8 cellular contexts compared by ENCODE assay signal in the genomic region with DNA sequence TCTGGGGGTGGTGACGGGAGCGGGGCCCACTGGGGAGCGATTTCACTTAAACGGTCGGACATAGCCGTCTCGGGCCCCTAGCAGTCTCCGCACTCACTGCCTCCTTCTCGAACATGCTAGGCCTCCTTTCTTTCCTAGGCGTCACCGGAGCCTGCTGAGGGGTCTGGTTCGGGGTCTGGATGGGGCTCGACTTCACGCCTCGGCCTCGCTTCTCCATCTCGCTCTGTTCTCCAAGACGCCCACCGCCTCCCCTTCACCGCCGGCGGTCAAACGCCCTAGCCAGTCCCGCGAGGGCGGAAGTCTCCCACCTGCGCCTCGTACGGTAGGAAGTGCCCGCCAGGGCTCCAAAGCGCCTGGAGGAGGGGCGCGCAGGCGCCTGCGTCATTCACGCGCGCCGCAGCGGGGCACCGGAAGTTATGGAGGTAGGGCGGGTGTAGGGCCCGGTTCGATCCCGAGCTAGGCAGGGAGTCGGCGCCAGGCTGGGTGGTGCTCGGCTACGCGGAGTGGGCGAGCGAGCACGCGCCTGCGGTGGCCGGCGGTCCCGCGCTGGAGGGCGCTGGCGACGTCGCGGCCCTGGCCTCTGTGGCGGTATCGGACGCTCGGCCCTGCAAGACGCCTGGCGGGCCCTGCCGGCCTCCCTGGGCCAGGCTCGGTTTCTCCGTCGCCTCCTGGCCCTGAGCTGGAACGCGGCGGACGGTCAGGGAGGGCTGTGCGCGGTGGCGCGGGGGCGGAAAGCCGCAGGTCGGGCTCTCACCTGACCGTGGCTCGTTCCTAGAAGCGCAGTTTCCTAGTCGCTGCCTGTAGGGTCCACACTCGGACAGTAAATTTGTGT. TPM values are rescaled to one million over a fixed set of nuclear protein-coding genes. Genes with fewer than 3 reads are reported as not detected.
DNase-seq lines count a peak whose midpoint lies in the region; ATAC-seq and TF ChIP-seq lines count a peak whose summit lies in the region.

DYNLT2 (minus strand) TSS at position 331 of the 832 bp plus-strand sequence; CDS start at position 217, 114 bp downstream.
ERMARD (plus strand) TSS at position 381 of the 832 bp plus-strand sequence; CDS start at position 417, 36 bp downstream.

- peaks cover 4% of the 10 kb centered on the region for H3K27me3 Mint-ChIP-seq in activated T-helper 1 cell treated with anti-CD3 and anti-CD28 coated beads, Interleukin-12 subunit alpha, Interleukin-12 subunit beta, Interleukin-2, Interleukin-4 antibody, amounts not matched to agents 30 ng/mL and 10 ng/mL and 1 ng/mL, durations not matched to agents 14 hours and 24 hours and 36 hours (ENCODE audit: insufficient read depth)
- peaks cover 0 to 4% (median 0%) of the 10 kb centered on the region in 5 donors for H3K27me3 Mint-ChIP-seq in naive thymus-derived CD4-positive, alpha-beta T cell
- H3K27me3 Mint-ChIP-seq in stimulated activated memory B cell treated with anti-CD40 and anti-IgM and Interleukin-4, amounts not matched to agents 10 μg/mL and 1 μg/mL and 100 μg/mL, for 72 hours: no peaks in the 10 kb centered on the region

- H2AFZ ChIP-seq in GM23248 (peak within 1 kb of the TSS; percentile 88), Karpas-422 (ENCODE audit: low read length) (peak within 1 kb of the TSS; percentile 77; the same call in 1 of the 2 replicates), fibroblast of lung (ENCODE audit: low read length) (peak within 1 kb of the TSS; percentile 84)

- peak within 1 kb of the TSS; percentile 97 for H3K4me2 ChIP-seq in GM23248 (ENCODE audit: unreplicated experiment)
- H3K4me2 ChIP-seq in Karpas-422 (ENCODE audit: low read depth, low read length, poor library complexity, severe bottlenecking): peak within 1 kb of the TSS; percentile 97
- peak within 1 kb of the TSS; percentile 84 for H3K4me2 ChIP-seq in fibroblast of lung (ENCODE audit: extremely low read depth, insufficient read depth, low read length)

- intact Hi-C loops in activated T-helper 1 cell treated with anti-CD3 and anti-CD28 coated beads, Interleukin-12 subunit alpha, Interleukin-12 subunit beta, Interleukin-2, Interleukin-4 antibody, amounts not matched to agents 30 ng/mL and 10 ng/mL and 1 ng/mL, durations not matched to agents 14 hours and 24 hours and 36 hours (cut with micrococcal nuclease): loop anchor here (1.0 to 2.0 kb wide), 8 partner anchors 28 to 833 kb away; partner anchors contain the start of genes C6orf120, FAM120B, PDCD2 and TBP
- intact Hi-C loops in naive thymus-derived CD4-positive, alpha-beta T cell (cut with micrococcal nuclease): loop anchor here (1.0 to 5.0 kb wide), 10 partner anchors 28 to 856 kb away; partner anchors contain the start of genes C6orf120 (in 2 of the 2), FAM120B (in 2 of the 2), PDCD2 (in 2 of the 2) and TBP (in 2 of the 2)

- H3K79me2 ChIP-seq in GM23248 (ENCODE audit: insufficient read depth) (peaks cover 31% of the 10 kb centered on the region), Karpas-422 (ENCODE audit: low read length) (peaks cover 33% of the 10 kb centered on the region), fibroblast of lung (ENCODE audit: control insufficient read depth, insufficient read depth, low read length) (peaks cover 12% of the 10 kb centered on the region)

- peak within 1 kb of the TSS; percentile 86 for H3K4me3 ChIP-seq in GM23248
- peak within 1 kb of the TSS; percentile 78 for H3K4me3 ChIP-seq in Karpas-422 (ENCODE audit: low read length)
- peak within 1 kb of the TSS; percentile 74 to 89 (median 82) for H3K4me3 ChIP-seq in Peyer's patch
- peak within 1 kb of the TSS; percentile 74 to 97 (median 93) for H3K4me3 ChIP-seq in fibroblast of lung (replicated peaks in 1 of 4; ENCODE audit: control extremely low read depth in 1 of 4, insufficient read depth in 1 of 4, low read depth in 3 of 4, low read length in 4 of 4)
- peak within 1 kb of the TSS; percentile 84 for H3K4me3 ChIP-seq in naive thymus-derived CD4-positive, alpha-beta T cell (ENCODE audit: low read length)

- H3K27ac Mint-ChIP-seq in activated T-helper 1 cell treated with anti-CD3 and anti-CD28 coated beads, Interleukin-12 subunit alpha, Interleukin-12 subunit beta, Interleukin-2, Interleukin-4 antibody, amounts not matched to agents 30 ng/mL and 10 ng/mL and 1 ng/mL, durations not matched to agents 14 hours and 24 hours and 36 hours: peak within 1 kb of the TSS; percentile 99
- peak within 1 kb of the TSS; percentile 96 to 100 (median 100) for H3K27ac Mint-ChIP-seq in naive thymus-derived CD4-positive, alpha-beta T cell
- H3K27ac Mint-ChIP-seq in stimulated activated memory B cell treated with anti-CD40 and anti-IgM and Interleukin-4, amounts not matched to agents 10 μg/mL and 1 μg/mL and 100 μg/mL, for 72 hours: peak within 1 kb of the TSS; percentile 99

- H3F3A ChIP-seq in GM23248 (ENCODE audit: insufficient read depth): 0 out of 2 replicates have a peak, but pooled peaks cover 4% of the 10 kb centered on the region

- no peaks in the 10 kb centered on the region for H3K9me2 ChIP-seq in GM23248 (ENCODE audit: insufficient read depth)
- H3K9me2 ChIP-seq in Karpas-422 (replicated peaks; ENCODE audit: insufficient read depth, low read length): no peaks in the 10 kb centered on the region

- TF ChIP-seq CTCF in Peyer's patch (IDR thresholded peaks at IDR 0.05) (peak in 5 of 6 experiments; percentile 22 to 63 (median 53)), fibroblast of lung (conservative IDR thresholded peaks at IDR 0.05 in 1 of 2, IDR thresholded peaks at IDR 0.05 in 1 of 2; ENCODE audit: low read depth in 1 of 2, low read length in 2 of 2) (peak in 1 of 2 donors; percentile 16)

- peaks cover 17% of the 10 kb centered on the region for H3K4me1 ChIP-seq in GM23248 (ENCODE audit: insufficient read depth)
- H3K4me1 ChIP-seq in Karpas-422 (ENCODE audit: low read length): peaks cover 26% of the 10 kb centered on the region
- H3K4me1 ChIP-seq in Peyer's patch: peaks cover 0 to 17% (median 2%) of the 10 kb centered on the region in 4 donors
- peaks cover 3% of the 10 kb centered on the region for H3K4me1 ChIP-seq in fibroblast of lung (ENCODE audit: control insufficient read depth, extremely low read depth, insufficient read depth, low read length)
- H3K4me1 ChIP-seq in naive thymus-derived CD4-positive, alpha-beta T cell (ENCODE audit: control insufficient read depth in 2 of 2, insufficient read depth in 2 of 2, low read length in 2 of 2): peaks cover 17% of the 10 kb centered on the region in 2 donors

- H3K27me3 ChIP-seq in GM23248 (replicated peaks; ENCODE audit: insufficient read depth) (no peaks in the 10 kb centered on the region), Karpas-422 (ENCODE audit: low read length) (no peaks in the 10 kb centered on the region), Peyer's patch (no peaks in the 10 kb centered on the region), fibroblast of lung (ENCODE audit: control insufficient read depth, insufficient read depth, low read length) (no peaks in the 10 kb centered on the region)
- H3K27me3 ChIP-seq in naive thymus-derived CD4-positive, alpha-beta T cell (ENCODE audit: control insufficient read depth in 2 of 2, insufficient read depth in 2 of 2, low read length in 2 of 2): no peaks in the 10 kb centered on the region

- H3K9me3 ChIP-seq in GM23248 (ENCODE audit: low read depth) (no peaks in the 10 kb centered on the region), Karpas-422 (ENCODE audit: low read length) (no peaks in the 10 kb centered on the region), Peyer's patch (no peaks in the 10 kb centered on the region), fibroblast of lung (ENCODE audit: control insufficient read depth, insufficient read depth, low read depth, low read length) (no peaks in the 10 kb centered on the region)
- H3K9me3 ChIP-seq in naive thymus-derived CD4-positive, alpha-beta T cell (ENCODE audit: control insufficient read depth in 2 of 3, low read length in 3 of 3): no peaks in the 10 kb centered on the region

- WGBS in GM23248 (ENCODE audit: low coverage in 1 of 2, low lambda C conversion rate in 2 of 2, missing lambda C conversion rate in 2 of 2), 2 experiments: 1% methylated on average over 76 to 87 of the region's 90 CpGs

- peak; percentile 98 for DNase-seq in Daoy (ENCODE audit: low read depth)
- DNase-seq in GM23248: peak; percentile 97
- DNase-seq in Karpas-422: peak; percentile 98
- peak; percentile 89 to 97 (median 97) for DNase-seq in Peyer's patch
- peak; percentile 93 for DNase-seq in activated T-helper 1 cell treated with anti-CD3 and anti-CD28 coated beads, Interleukin-12 subunit alpha, Interleukin-12 subunit beta, Interleukin-2, Interleukin-4 antibody, amounts not matched to agents 30 ng/mL and 10 ng/mL and 1 ng/mL, durations not matched to agents 14 hours and 24 hours and 36 hours (ENCODE audit: low spot score)
- DNase-seq in fibroblast of lung (ENCODE audit: low read depth in 2 of 2): peak; percentile 93 to 94
- DNase-seq in naive thymus-derived CD4-positive, alpha-beta T cell: peak; percentile 89 to 97 (median 94)

- TF ChIP-seq POLR2A in Peyer's patch (IDR thresholded peaks at IDR 0.05): peak; percentile 79 to 89

- POLR2A ChIA-PET in naive thymus-derived CD4-positive, alpha-beta T cell (lab: Charles Lee): interaction anchor here (0.8 to 6.5 kb wide), 11 partner anchors 14 to 832 kb away, joined by 3 to 97 read pairs (median 4); partner anchors contain the start of genes C6orf120, PDCD2, PHF10 and PSMB1

- no peaks in the 10 kb centered on the region for H4K20me1 ChIP-seq in GM23248 (ENCODE audit: insufficient read depth)
- H4K20me1 ChIP-seq in Karpas-422 (ENCODE audit: insufficient read depth, low read depth, low read length): no peaks in the 10 kb centered on the region; the same call in 1 of the 2 replicates
- no peaks in the 10 kb centered on the region for H4K20me1 ChIP-seq in fibroblast of lung (ENCODE audit: control insufficient read depth, extremely low read depth, insufficient read depth, low read length)

- H3K27ac ChIP-seq in GM23248 (peak within 1 kb of the TSS; percentile 92), Karpas-422 (ENCODE audit: low read length) (peak within 1 kb of the TSS; percentile 62), Peyer's patch (peak within 1 kb of the TSS; percentile 91 to 97 (median 94)), fibroblast of lung (ENCODE audit: insufficient read depth, low read length) (peak within 1 kb of the TSS; percentile 98)
- H3K27ac ChIP-seq in naive thymus-derived CD4-positive, alpha-beta T cell (ENCODE audit: low read depth, low read length): peak within 1 kb of the TSS; percentile 92

- CTCF ChIA-PET in naive thymus-derived CD4-positive, alpha-beta T cell (lab: Charles Lee): interaction anchor here (0.6 kb wide), 1 partner anchor 799 kb away, joined by 3 read pairs; no protein-coding TSS in a partner anchor

- peak; percentile 98 for ATAC-seq in naive thymus-derived CD4-positive, alpha-beta T cell
- ATAC-seq in stimulated activated memory B cell treated with anti-CD40 and anti-IgM and Interleukin-4, amounts not matched to agents 10 μg/mL and 1 μg/mL and 100 μg/mL, for 72 hours: peak; percentile 99

- H3K9me3 Mint-ChIP-seq in activated T-helper 1 cell treated with anti-CD3 and anti-CD28 coated beads, Interleukin-12 subunit alpha, Interleukin-12 subunit beta, Interleukin-2, Interleukin-4 antibody, amounts not matched to agents 30 ng/mL and 10 ng/mL and 1 ng/mL, durations not matched to agents 14 hours and 24 hours and 36 hours: no peaks in the 10 kb centered on the region
- peaks cover 0 to 11% (median 4%) of the 10 kb centered on the region in 11 donors for H3K9me3 Mint-ChIP-seq in naive thymus-derived CD4-positive, alpha-beta T cell
- peaks cover 2% of the 10 kb centered on the region for H3K9me3 Mint-ChIP-seq in stimulated activated memory B cell treated with anti-CD40 and anti-IgM and Interleukin-4, amounts not matched to agents 10 μg/mL and 1 μg/mL and 100 μg/mL, for 72 hours

- H3K36me3 Mint-ChIP-seq in activated T-helper 1 cell treated with anti-CD3 and anti-CD28 coated beads, Interleukin-12 subunit alpha, Interleukin-12 subunit beta, Interleukin-2, Interleukin-4 antibody, amounts not matched to agents 30 ng/mL and 10 ng/mL and 1 ng/mL, durations not matched to agents 14 hours and 24 hours and 36 hours (ENCODE audit: low read depth): peaks cover 16% of the 10 kb centered on the region
- peaks cover under 1 to 18% (median 14%) of the 10 kb centered on the region in 5 donors for H3K36me3 Mint-ChIP-seq in naive thymus-derived CD4-positive, alpha-beta T cell
- peaks cover 25% of the 10 kb centered on the region for H3K36me3 Mint-ChIP-seq in stimulated activated memory B cell treated with anti-CD40 and anti-IgM and Interleukin-4, amounts not matched to agents 10 μg/mL and 1 μg/mL and 100 μg/mL, for 72 hours

- in situ Hi-C loops in GM23248 (cut with MboI): no loop called here

- H3K9ac ChIP-seq in GM23248: peak within 1 kb of the TSS; percentile 97
- peak within 1 kb of the TSS; percentile 90 for H3K9ac ChIP-seq in Karpas-422 (ENCODE audit: low read length)
- H3K9ac ChIP-seq in fibroblast of lung (ENCODE audit: insufficient read depth, low read length): peak within 1 kb of the TSS; percentile 98

- H3K4me1 Mint-ChIP-seq in activated T-helper 1 cell treated with anti-CD3 and anti-CD28 coated beads, Interleukin-12 subunit alpha, Interleukin-12 subunit beta, Interleukin-2, Interleukin-4 antibody, amounts not matched to agents 30 ng/mL and 10 ng/mL and 1 ng/mL, durations not matched to agents 14 hours and 24 hours and 36 hours (ENCODE audit: low read depth): peaks cover 28% of the 10 kb centered on the region
- H3K4me1 Mint-ChIP-seq in naive thymus-derived CD4-positive, alpha-beta T cell: peaks cover 21 to 43% (median 37%) of the 10 kb centered on the region in 7 donors
- H3K4me1 Mint-ChIP-seq in stimulated activated memory B cell treated with anti-CD40 and anti-IgM and Interleukin-4, amounts not matched to agents 10 μg/mL and 1 μg/mL and 100 μg/mL, for 72 hours: peaks cover 36% of the 10 kb centered on the region

- H3K36me3 ChIP-seq in GM23248 (ENCODE audit: low read depth) (0 out of 2 replicates have a peak, but pooled peaks cover 4% of the 10 kb centered on the region), Karpas-422 (ENCODE audit: insufficient read depth, low read length) (peaks cover under 1% of the 10 kb centered on the region), Peyer's patch (peaks cover 0 to 2% (median 0%) of the 10 kb centered on the region in 3 donors), fibroblast of lung (ENCODE audit: control insufficient read depth, insufficient read depth, low read length) (no peaks in the 10 kb centered on the region)
- peaks cover 0 to under 1% (median 0%) of the 10 kb centered on the region in 3 experiments for H3K36me3 ChIP-seq in naive thymus-derived CD4-positive, alpha-beta T cell (ENCODE audit: control insufficient read depth in 2 of 3, insufficient read depth in 3 of 3, low read length in 3 of 3)

- peak within 1 kb of the TSS; percentile 99 for H3K4me3 Mint-ChIP-seq in activated T-helper 1 cell treated with anti-CD3 and anti-CD28 coated beads, Interleukin-12 subunit alpha, Interleukin-12 subunit beta, Interleukin-2, Interleukin-4 antibody, amounts not matched to agents 30 ng/mL and 10 ng/mL and 1 ng/mL, durations not matched to agents 14 hours and 24 hours and 36 hours
- H3K4me3 Mint-ChIP-seq in naive thymus-derived CD4-positive, alpha-beta T cell: peak within 1 kb of the TSS; percentile 92 to 100 (median 98)
- peak within 1 kb of the TSS; percentile 98 for H3K4me3 Mint-ChIP-seq in stimulated activated memory B cell treated with anti-CD40 and anti-IgM and Interleukin-4, amounts not matched to agents 10 μg/mL and 1 μg/mL and 100 μg/mL, for 72 hours

RNA-seq across cellular contexts. Expression of gene DYNLT2, which starts in this region (rescaled TPM):
- 1.8 and 2.3 TPM in 2 replicates for total RNA-seq in Daoy (2014; rRNA removed; shearing (Covaris generic))
- 0.89 and 1.5 TPM in 2 replicates for total RNA-seq in GM23248 (2014; rRNA removed; shearing (Covaris generic))
- polyA plus RNA-seq in GM23248 (2016; fragmentation: Nextera tagmentation; extraction: Ambion mirVana): 0.51 and 0.62 TPM in 2 replicates
- 5.8 and 6.1 TPM in 2 replicates for total RNA-seq in Karpas-422 (2014; rRNA removed; shearing (Covaris generic); ENCODE audit: low replicate concordance)
- total RNA-seq in Peyer's patch: 1 to 10 TPM; 3.9 to 6.0 (median 4.0) TPM
- total RNA-seq in activated T-helper 1 cell treated with anti-CD3 and anti-CD28 coated beads, Interleukin-12 subunit alpha, Interleukin-12 subunit beta, Interleukin-2, Interleukin-4 antibody, amounts not matched to agents 30 ng/mL and 10 ng/mL and 1 ng/mL, durations not matched to agents 14 hours and 24 hours and 36 hours: 2.2 and 2.6 TPM in 2 replicates
- total RNA-seq in fibroblast of lung: 0.83 and 1.0 TPM in 2 replicates
- 0.42 and 0.49 TPM in 2 replicates for polyA plus RNA-seq in fibroblast of lung
- polyA plus RNA-seq in fibroblast of lung (2012): 0.47 and 0.58 TPM in 2 replicates
- polyA minus RNA-seq in fibroblast of lung (ENCODE audit: low replicate concordance): not detected in 2 replicates
- 1 to 10 TPM; 2.5 to 4.7 (median 4.1) TPM for total RNA-seq in naive thymus-derived CD4-positive, alpha-beta T cell
- polyA plus RNA-seq in naive thymus-derived CD4-positive, alpha-beta T cell: 1 to 10 TPM in 1 of 2 donors, under 1 TPM in 1; 0.58 to 1.6 TPM

RNA-seq across cellular contexts. Expression of gene ERMARD, which starts in this region (rescaled TPM):
- 31.1 and 66.1 TPM in 2 replicates for total RNA-seq in Daoy (2014; rRNA removed; shearing (Covaris generic))
- 15.6 and 22.3 TPM in 2 replicates for total RNA-seq in GM23248 (2014; rRNA removed; shearing (Covaris generic))
- 18.3 and 22.0 TPM in 2 replicates for polyA plus RNA-seq in GM23248 (2016; fragmentation: Nextera tagmentation; extraction: Ambion mirVana)
- 12.6 and 38.5 TPM in 2 replicates for total RNA-seq in Karpas-422 (2014; rRNA removed; shearing (Covaris generic); ENCODE audit: low replicate concordance)
- 10 to 100 TPM; 21.7 to 82.5 (median 32.6) TPM for total RNA-seq in Peyer's patch
- total RNA-seq in activated T-helper 1 cell treated with anti-CD3 and anti-CD28 coated beads, Interleukin-12 subunit alpha, Interleukin-12 subunit beta, Interleukin-2, Interleukin-4 antibody, amounts not matched to agents 30 ng/mL and 10 ng/mL and 1 ng/mL, durations not matched to agents 14 hours and 24 hours and 36 hours: 26.9 and 29.2 TPM in 2 replicates
- 21.3 and 32.5 TPM in 2 replicates for total RNA-seq in fibroblast of lung
- 19.5 and 22.0 TPM in 2 replicates for polyA plus RNA-seq in fibroblast of lung
- polyA plus RNA-seq in fibroblast of lung (2012): 15.8 and 16.9 TPM in 2 replicates
- polyA minus RNA-seq in fibroblast of lung (ENCODE audit: low replicate concordance): 6.2 and 17.1 TPM in 2 replicates
- 10 to 100 TPM; 30.3 to 43.7 (median 35.7) TPM for total RNA-seq in naive thymus-derived CD4-positive, alpha-beta T cell
- 10 to 100 TPM in 1 of 2 donors, 1 to 10 TPM in 1; 5.5 to 18.5 TPM for polyA plus RNA-seq in naive thymus-derived CD4-positive, alpha-beta T cell

Comparison
In these comparisons a context has a peak if more than half of its experiments do, and no peak if none do; other contexts are left out.
1. Peak in every context shown above with its lines: DNase-seq, ATAC-seq, H3K4me3 ChIP-seq and H3K27ac ChIP-seq.